In genomic region chr2:181457741-181458425, GRCh38 we compare ENCODE assay signal across 1 cellular context.
TF ChIP-seq lines count a peak whose summit lies in the region.

No MANE protein-coding gene starts in this region.

TF ChIP-seq in H1, 55 proteins besides CTCF, POLR2A, EP300 and RAD21 (continued from another document):
- TF ChIP-seq SRF (IDR thresholded peaks at IDR 0.05; ENCODE audit: low read depth, low read length) (no peak), CBX8 (IDR thresholded peaks at IDR 0.05; ENCODE audit: borderline replicate concordance, low read depth, low read length) (no peak), EGR1 (IDR thresholded peaks at IDR 0.05; ENCODE audit: borderline replicate concordance, low read depth, low read length) (no peak), PHF8 (conservative IDR thresholded peaks at IDR 0.05; ENCODE audit: low read depth, low read length) (0 out of 2 replicates have a peak, but pooled peaks have one; percentile 13), TBP (IDR thresholded peaks at IDR 0.05; ENCODE audit: low read depth, low read length) (no peak), HDAC2 (IDR thresholded peaks at IDR 0.05; ENCODE audit: borderline replicate concordance in 1 of 2, low read depth in 2 of 2, low read length in 2 of 2) (no peak), GABPA (IDR thresholded peaks at IDR 0.05; ENCODE audit: borderline replicate concordance, insufficient read depth, low read length) (no peak), RNF2 (IDR thresholded peaks at IDR 0.05; ENCODE audit: borderline replicate concordance, low read depth, low read length, missing control alignments, poor library complexity, severe bottlenecking) (peak; percentile 66), GTF2F1 (IDR thresholded peaks at IDR 0.05; ENCODE audit: borderline replicate concordance, low read depth, low read length) (no peak), CEBPB (IDR thresholded peaks at IDR 0.05; ENCODE audit: low read depth, low read length) (no peak), ASH2L (IDR thresholded peaks at IDR 0.05; ENCODE audit: low read length) (peak; percentile 65)
